In the genomic region with DNA sequence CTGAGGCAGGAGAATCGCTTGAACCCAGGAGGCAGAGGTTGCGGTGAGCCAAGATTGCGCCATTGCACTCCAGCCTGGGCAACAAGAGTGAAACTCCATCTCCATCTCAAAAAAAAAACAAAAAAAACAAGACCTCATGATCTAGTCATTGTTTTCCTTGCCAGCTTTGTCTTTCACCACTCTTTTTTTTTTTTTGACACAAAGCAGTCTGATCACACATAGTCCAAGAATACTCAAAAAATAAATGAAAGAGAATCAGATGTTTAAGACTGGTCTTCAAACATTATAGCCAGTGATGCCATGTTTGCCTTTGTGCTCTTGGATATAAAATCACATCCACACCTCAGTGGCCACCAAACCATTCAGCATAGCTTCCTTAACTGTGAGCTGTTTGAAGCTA, we compare ENCODE assay signal across 12 cellular contexts. TPM values are rescaled to one million over a fixed set of nuclear protein-coding genes. Genes with fewer than 3 reads are reported as not detected.
DNase-seq lines count a peak whose midpoint lies in the region; TF ChIP-seq lines count a peak whose summit lies in the region.
"Had no signal": no experiment of that assay in that cellular context is flagged by ENCODE, and none has a peak within 500 bp of the region (broad histone marks: within the 10 kb centered on the region; RNA-seq: fewer than 3 reads in every experiment).

No MANE protein-coding gene starts in this region.

- H3K9me2 ChIP-seq in OCI-LY1 (ENCODE audit: low read depth, low read length) = no peaks in the 10 kb centered on the region

- H3K9ac ChIP-seq in BLaER1 treated with 17β-estradiol and CSF1 and Interleukin-3, amounts not matched to agents 10 nM and 100 nM = peak overlapping the region in 8 of 11 experiments; percentile 21 to 55 (median 42); a peak in 10 of 22 replicates
- 0 out of 2 replicates have a peak overlapping the region, but pooled peaks have one; percentile 33 for H3K9ac ChIP-seq in OCI-LY1 (ENCODE audit: low read length)

- CTCF ChIA-PET in CD4-positive, alpha-beta memory T cell (lab: Charles Lee; ENCODE audit: partially characterized antibody) = interaction anchor here (1.2 to 1.9 kb wide), 2 partner anchors 13 to 16 kb away, joined by 3 to 7 read pairs; partner anchors contain the start of gene MINDY2

- no peak for TF ChIP-seq CTCF in OCI-LY1 (IDR thresholded peaks at IDR 0.05; ENCODE audit: low read length)

- no peak overlapping the region for H2AFZ ChIP-seq in OCI-LY1 (ENCODE audit: low read length)

- no peak overlapping the region for H3K27ac Mint-ChIP-seq in CD4-positive, alpha-beta memory T cell
- H3K27ac Mint-ChIP-seq: CD8-positive, alpha-beta memory T cell had no signal

- no peak overlapping the region for H3K4me3 Mint-ChIP-seq in CD4-positive, alpha-beta memory T cell

- H3K27me3 ChIP-seq in BLaER1 treated with 17β-estradiol and CSF1 and Interleukin-3, amounts not matched to agents 10 nM and 100 nM = no peaks in the 10 kb centered on the region
- H3K27me3 ChIP-seq in OCI-LY1 (ENCODE audit: insufficient read depth, low read length) = no peaks in the 10 kb centered on the region
- H3K27me3 ChIP-seq in layer of hippocampus (ENCODE audit: control insufficient read depth, insufficient read depth, low read length) = no peaks in the 10 kb centered on the region
- H3K27me3 ChIP-seq in CD4-positive, alpha-beta memory T cell (ENCODE audit: insufficient read depth, low read length) = no peaks in the 10 kb centered on the region

- DNase-seq in superior temporal gyrus (ENCODE audit: extremely low spot score) (peak; percentile 35), amygdala (lab: John Stamatoyannopoulos, UW) (no peak), NK-92 (lab: John Stamatoyannopoulos, UW; ENCODE audit: unreplicated experiment) (no peak)
- no peak for DNase-seq in CD4-positive, alpha-beta memory T cell
- DNase-seq: ACHN; Caco-2; CD8-positive, alpha-beta memory T cell had no signal

- H3K27me3 Mint-ChIP-seq in CD4-positive, alpha-beta memory T cell = peaks cover 0 to 1% of the 10 kb centered on the region in 2 donors

- no peaks in the 10 kb centered on the region for H3K36me3 ChIP-seq in BLaER1 treated with 17β-estradiol and CSF1 and Interleukin-3, amounts not matched to agents 10 nM and 100 nM
- H3K36me3 ChIP-seq in OCI-LY1 (ENCODE audit: insufficient read depth, low read length) = no peaks in the 10 kb centered on the region
- no peaks in the 10 kb centered on the region for H3K36me3 ChIP-seq in CD4-positive, alpha-beta memory T cell (ENCODE audit: insufficient read depth, low read length)

- no peaks in the 10 kb centered on the region for H3K9me3 ChIP-seq in BLaER1 treated with 17β-estradiol and CSF1 and Interleukin-3, amounts not matched to agents 10 nM and 100 nM (replicated peaks in 1 of 11)
- no peaks in the 10 kb centered on the region for H3K9me3 ChIP-seq in OCI-LY1 (ENCODE audit: low read length)
- H3K9me3 ChIP-seq in CD4-positive, alpha-beta memory T cell (ENCODE audit: control insufficient read depth in 1 of 2, low read length in 2 of 2) = no peaks in the 10 kb centered on the region
- H3K9me3 ChIP-seq: Caco-2 had no signal

- POLR2A ChIA-PET in CD4-positive, alpha-beta memory T cell (lab: Charles Lee; ENCODE audit: partially characterized antibody) = no interaction called here

- intact Hi-C loops in CD4-positive, alpha-beta memory T cell (cut with micrococcal nuclease) = no loop called here

- peaks cover 28 to 43% (median 34%) of the 10 kb centered on the region in 10 experiments for H3K4me1 ChIP-seq in BLaER1 treated with 17β-estradiol and CSF1 and Interleukin-3, amounts not matched to agents 10 nM and 100 nM
- H3K4me1 ChIP-seq in OCI-LY1 (ENCODE audit: insufficient read depth, low read length, severe bottlenecking) = peaks cover 37% of the 10 kb centered on the region
- peaks cover 5% of the 10 kb centered on the region for H3K4me1 ChIP-seq in CD4-positive, alpha-beta memory T cell (ENCODE audit: insufficient read depth, low read length)
- H3K4me1 ChIP-seq: Caco-2 had no signal

- H4K20me1 ChIP-seq in BLaER1 treated with 17β-estradiol and CSF1 and Interleukin-3, amounts not matched to agents 10 nM and 100 nM = no peaks in the 10 kb centered on the region
- H4K20me1 ChIP-seq in OCI-LY1 (ENCODE audit: insufficient read depth, low read length) = no peaks in the 10 kb centered on the region

- no peaks in the 10 kb centered on the region for H3K9me3 Mint-ChIP-seq in CD4-positive, alpha-beta memory T cell
- H3K9me3 Mint-ChIP-seq: CD8-positive, alpha-beta memory T cell had no signal

- H3K4me3 ChIP-seq in BLaER1 treated with 17β-estradiol and CSF1 and Interleukin-3, amounts not matched to agents 10 nM and 100 nM = peak overlapping the region in 1 of 10 experiments; percentile 3; a peak in 1 of 20 replicates
- H3K4me3 ChIP-seq in OCI-LY1 (ENCODE audit: low read depth, low read length, poor library complexity, severe bottlenecking) = no peak overlapping the region
- H3K4me3 ChIP-seq in CD4-positive, alpha-beta memory T cell (ENCODE audit: low read length in 2 of 2) = no peak overlapping the region

- peak overlapping the region; percentile 37 to 83 (median 68) for H3K4me2 ChIP-seq in BLaER1 treated with 17β-estradiol and CSF1 and Interleukin-3, amounts not matched to agents 10 nM and 100 nM
- 0 out of 2 replicates have a peak overlapping the region, but pooled peaks have one; percentile 28 for H3K4me2 ChIP-seq in OCI-LY1 (ENCODE audit: low read length)

- peak overlapping the region in 10 of 11 experiments; percentile 21 to 58 (median 46); a peak in 18 of 22 replicates for H3K27ac ChIP-seq in BLaER1 treated with 17β-estradiol and CSF1 and Interleukin-3, amounts not matched to agents 10 nM and 100 nM
- H3K27ac ChIP-seq in OCI-LY1 (ENCODE audit: low read depth, low read length, poor library complexity, severe bottlenecking) (peak overlapping the region; percentile 59), layer of hippocampus (ENCODE audit: low read depth, low read length) (peak overlapping the region; percentile 57)
- H3K27ac ChIP-seq in CD4-positive, alpha-beta memory T cell (ENCODE audit: low read depth, low read length) = no peak overlapping the region
- H3K27ac ChIP-seq: C4-2B, HL-60 had no signal

- peaks cover 2 to 5% (median 4%) of the 10 kb centered on the region in 4 donors for H3K4me1 Mint-ChIP-seq in CD4-positive, alpha-beta memory T cell

- no peaks in the 10 kb centered on the region for H3K79me2 ChIP-seq in OCI-LY1 (ENCODE audit: insufficient read depth, low read length)

- no peaks in the 10 kb centered on the region for H3F3A ChIP-seq in OCI-LY1 (ENCODE audit: insufficient read depth, low read length)

- H3K36me3 Mint-ChIP-seq in CD4-positive, alpha-beta memory T cell = no peaks in the 10 kb centered on the region
- H3K36me3 Mint-ChIP-seq: CD8-positive, alpha-beta memory T cell had no signal

RNA-seq across cellular contexts. Expression of gene ADAM10, which starts 5.8 kb away (rescaled TPM):
- 100 to 1,000 TPM; 135 TPM for total RNA-seq in CD4-positive, alpha-beta memory T cell
- polyA plus RNA-seq in CD4-positive, alpha-beta memory T cell = 100 to 1,000 TPM; 129 to 258 TPM

RNA-seq across cellular contexts. Expression of gene MINDY2, which starts 15.8 kb away (rescaled TPM):
- 10 to 100 TPM; 15.4 to 17.3 TPM for total RNA-seq in CD4-positive, alpha-beta memory T cell
- 10 to 100 TPM; 16.1 to 20.5 TPM for polyA plus RNA-seq in CD4-positive, alpha-beta memory T cell
